ENCODE assay signal across 23 cellular contexts in genomic region chr11:22416462-22416861, GRCh38.
"Had no signal": no experiment of that assay in that cellular context is flagged by ENCODE, and none has a peak within 500 bp of the region (broad histone marks: within the 10 kb centered on the region; RNA-seq: fewer than 3 reads in every experiment).

No MANE protein-coding gene starts in this region.

- H3K9ac ChIP-seq: neural progenitor cell had no signal

- H3K9me3 ChIP-seq: ascending aorta, colonic mucosa, esophagus muscularis mucosa, left lung, sigmoid colon, upper lobe of left lung had no signal

- H3K4me2 ChIP-seq: hepatocyte, neural progenitor cell had no signal

- H3K4me1 ChIP-seq: ascending aorta, colonic mucosa, esophagus muscularis mucosa, left lung, neural progenitor cell, sigmoid colon, upper lobe of left lung had no signal

- DNase-seq: activated CD4-positive, alpha-beta T cell treated with anti-CD3 and anti-CD28 coated beads for 1 hour; activated CD4-positive, alpha-beta T cell treated with anti-CD3 and anti-CD28 coated beads, Interleukin-2, amount 50 U/mL, for 1 hour; activated CD8-positive, alpha-beta T cell treated with anti-CD3 and anti-CD28 coated beads, Interleukin-2, amount 10 ng/mL, durations not matched to agents 7 days and 5 days; activated gamma-delta T cell treated with Interleukin-2 at 50 U/mL for 16 hours; brain microvascular endothelial cell; colonic mucosa; dorsolateral prefrontal cortex; effector memory CD8-positive, alpha-beta T cell; immature natural killer cell; kidney glomerular epithelial cell; left lung; naive thymus-derived CD8-positive, alpha-beta T cell; posterior cingulate gyrus; sigmoid colon; stimulated activated CD4-positive, alpha-beta T cell treated with anti-CD3 and anti-CD28 coated beads, Interleukin-4, amount 100 ng/mL, for 24 hours; stimulated activated naive CD4-positive, alpha-beta T cell treated with Interleukin-2 at 50 U/mL for 16 hours; T-helper 9 cell; upper lobe of left lung had no signal

- H2AFZ ChIP-seq: hepatocyte, neural progenitor cell had no signal

- H3K4me3 ChIP-seq: ascending aorta, colonic mucosa, dorsolateral prefrontal cortex, esophagus muscularis mucosa, hepatocyte, left lung, lung, neural progenitor cell, sigmoid colon, upper lobe of left lung had no signal

- H3K27me3 ChIP-seq: ascending aorta, brain microvascular endothelial cell, colonic mucosa, dorsolateral prefrontal cortex, esophagus muscularis mucosa, hepatocyte, left lung, neural progenitor cell, sigmoid colon, upper lobe of left lung had no signal

- H3K79me2 ChIP-seq: hepatocyte had no signal

- H3K27ac ChIP-seq: ascending aorta, brain microvascular endothelial cell, colonic mucosa, dorsolateral prefrontal cortex, esophagus muscularis mucosa, hepatocyte, left lung, neural progenitor cell, sigmoid colon, upper lobe of left lung had no signal

- H3K36me3 ChIP-seq: ascending aorta, brain microvascular endothelial cell, colonic mucosa, esophagus muscularis mucosa, left lung, neural progenitor cell, sigmoid colon, upper lobe of left lung had no signal
